Comparison of ENCODE assay signal across 8 cellular contexts in the genomic region with DNA sequence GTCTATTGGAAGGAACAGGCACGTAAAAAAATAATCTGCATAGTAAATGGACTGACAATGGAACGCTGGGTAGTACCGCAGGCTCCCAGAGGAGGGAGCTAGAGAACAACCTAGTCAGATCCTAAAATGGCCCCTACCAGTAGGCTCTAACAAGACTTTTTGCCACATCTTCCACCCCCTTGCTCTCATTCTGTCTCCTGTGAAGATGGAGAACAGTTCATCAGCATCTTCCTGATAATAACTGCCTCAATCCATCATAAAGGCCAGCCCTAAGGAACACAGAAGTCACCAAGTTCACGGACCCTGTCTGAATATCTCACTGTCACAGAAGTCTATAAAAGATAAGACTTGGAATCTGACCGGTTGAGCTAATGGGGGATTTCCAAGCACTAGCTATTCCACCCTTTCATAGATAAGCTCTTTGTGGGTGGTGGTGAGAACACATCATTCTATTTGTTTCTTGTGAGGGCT.
DNase-seq lines count a peak whose midpoint lies in the region; ATAC-seq and TF ChIP-seq lines count a peak whose summit lies in the region.

No MANE protein-coding gene starts in this region.

- H3K36me3 ChIP-seq in colonic mucosa = no peaks in the 10 kb centered on the region

- peak; percentile 47 for ATAC-seq in HG03103 (IDR thresholded peaks at IDR 0.05; ENCODE audit: low read depth, unreplicated experiment)

- intact Hi-C loops in colonic mucosa (cut with DNase I) = loop anchor here (5.0 to 10.0 kb wide), 2 partner anchors 133 to 205 kb away; no protein-coding TSS in a partner anchor

- H3K27ac ChIP-seq in 22Rv1 (no peak overlapping the region), colonic mucosa (no peak overlapping the region)

- peak; percentile 91 for TF ChIP-seq CTCF in 22Rv1 (IDR thresholded peaks at IDR 0.05)
- TF ChIP-seq CTCF in GM13976 (IDR thresholded peaks at IDR 0.05; ENCODE audit: borderline replicate concordance, control extremely low read depth, extremely low read depth, insufficient read depth, missing control alignments) = peak; percentile 82
- TF ChIP-seq CTCF in colonic mucosa (IDR thresholded peaks at IDR 0.05) = peak; percentile 79

- no peaks in the 10 kb centered on the region for H3K27me3 ChIP-seq in colonic mucosa

- DNase-seq in GM13976 (ENCODE audit: low spot score) = peak; percentile 66
- peak; percentile 82 to 92 for DNase-seq in NCI-H446 (lab: John Stamatoyannopoulos, UW)
- DNase-seq in activated CD4-positive, CD25-positive, alpha-beta regulatory T cell treated with anti-CD3 and anti-CD28 coated beads, Interleukin-2, amount 50 U/mL, for 72 hours = peak; percentile 70
- DNase-seq in colonic mucosa = peak; percentile 89
- DNase-seq in lung microvascular endothelial cell (ENCODE audit: low read depth in 2 of 2) = peak; percentile 77 to 80
- DNase-seq in stimulated activated CD8-positive, alpha-beta memory T cell treated with anti-CD3 and anti-CD28 coated beads, Interleukin-12 subunit alpha, Interleukin-12 subunit beta, amount 100 ng/mL, for 4 hours (ENCODE audit: low read depth) = peak; percentile 19

- no peaks in the 10 kb centered on the region for H3K9me3 ChIP-seq in colonic mucosa

- H3K4me1 ChIP-seq in colonic mucosa = no peaks in the 10 kb centered on the region

- H3K9ac ChIP-seq in colonic mucosa (ENCODE audit: low read depth in 2 of 2, low read length in 2 of 2) = no peak overlapping the region

- in situ Hi-C loops in GM13976 (cut with MboI; ENCODE audit: low sequenced_read_pairs, unreplicated experiment) = loop anchor here (10.0 kb wide), 2 partner anchors 135 to 265 kb away; a partner anchor contains a TSS

- H3K4me3 ChIP-seq in colonic mucosa = no peak overlapping the region

Comparison
In these comparisons a context has a peak if more than half of its experiments do, and no peak if none do; other contexts are left out.
1. DNase-seq: peak in every context shown above with its lines; median percentile 89 in colonic mucosa; 87 in NCI-H446; 78 in lung microvascular endothelial cell; 70 in activated CD4-positive, CD25-positive, alpha-beta regulatory T cell treated with anti-CD3 and anti-CD28 coated beads, Interleukin-2, amount 50 U/mL, for 72 hours; 66 in GM13976; 19 in stimulated activated CD8-positive, alpha-beta memory T cell treated with anti-CD3 and anti-CD28 coated beads, Interleukin-12 subunit alpha, Interleukin-12 subunit beta, amount 100 ng/mL, for 4 hours.